Comparison of ENCODE assay signal across 8 cellular contexts in the genomic region with DNA sequence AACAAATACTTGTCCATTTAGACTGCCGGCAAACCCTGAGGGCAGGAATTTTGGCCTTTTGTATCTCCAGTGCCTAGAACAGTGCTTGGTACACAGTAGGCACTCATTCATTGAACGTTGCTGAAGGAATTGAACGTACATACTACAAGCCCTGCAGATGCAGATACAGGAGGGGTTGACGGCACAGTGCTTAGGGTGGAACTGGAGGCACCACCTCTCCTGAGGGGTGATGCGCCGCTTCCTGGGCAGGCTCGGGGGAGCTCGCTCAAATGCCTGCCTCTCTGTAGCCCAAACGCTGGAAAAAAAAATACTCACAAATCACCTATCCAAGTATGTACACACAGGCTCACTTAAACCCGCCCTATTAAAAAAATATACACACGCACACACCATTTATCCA. TPM values are rescaled to one million over a fixed set of nuclear protein-coding genes. Genes with fewer than 3 reads are reported as not detected.
DNase-seq lines count a peak whose midpoint lies in the region; ATAC-seq and TF ChIP-seq lines count a peak whose summit lies in the region.

No MANE protein-coding gene starts in this region.

- intact Hi-C loops in adrenal gland (cut with DNase I) (no loop called here), gastrocnemius medialis (cut with DNase I; ENCODE audit: low total_unique reads) (no loop called here)

- H3K9me3 ChIP-seq in adrenal gland (replicated peaks in 1 of 3) (no peaks in the 10 kb centered on the region), gastrocnemius medialis (no peaks in the 10 kb centered on the region)

- TF ChIP-seq POLR2A in adrenal gland (IDR thresholded peaks at IDR 0.05): no peak
- no peak for TF ChIP-seq POLR2A in gastrocnemius medialis (IDR thresholded peaks at IDR 0.05)

- DNase-seq in NCI-H526 treated with DMSO at 0.1 percent for 48 hours (lab: John Stamatoyannopoulos, UW) (peak; percentile 46), adrenal gland (peak in 4 of 7 donors; percentile 19 to 33 (median 22)), hepatic stellate cell (ENCODE audit: low spot score) (peak; percentile 10), gastrocnemius medialis (no peak), dedifferentiated amniotic fluid mesenchymal stem cell (ENCODE audit: extremely low spot score) (no peak)

- H3K27me3 ChIP-seq in adrenal gland: no peaks in the 10 kb centered on the region
- no peaks in the 10 kb centered on the region for H3K27me3 ChIP-seq in gastrocnemius medialis

- ATAC-seq in GM18498 (IDR thresholded peaks at IDR 0.05; ENCODE audit: unreplicated experiment) (peak; percentile 47), HG02885 (IDR thresholded peaks at IDR 0.05; ENCODE audit: poor library complexity, unreplicated experiment) (peak; percentile 50), gastrocnemius medialis (peak in 1 of 2 donors; percentile 9)

- peaks cover 8 to 16% of the 10 kb centered on the region in 2 donors for H3K4me1 ChIP-seq in adrenal gland (replicated peaks in 1 of 2)
- peaks cover 20 to 22% of the 10 kb centered on the region in 2 donors for H3K4me1 ChIP-seq in gastrocnemius medialis

- H3K36me3 ChIP-seq in adrenal gland (replicated peaks in 1 of 2) (peaks cover 0 to 6% of the 10 kb centered on the region in 2 donors), gastrocnemius medialis (no peaks in the 10 kb centered on the region)

- WGBS in adrenal gland, 4 donors: 26 to 35% (median 33%) methylated on average over 11 of the region's 11 CpGs

- H3K4me3 ChIP-seq in adrenal gland (peak overlapping the region in 2 of 4 donors; percentile 52 to 95), gastrocnemius medialis (peak overlapping the region; percentile 88 to 98 (median 94))

- TF ChIP-seq CTCF in 22Rv1 (IDR thresholded peaks at IDR 0.05) (no peak), adrenal gland (IDR thresholded peaks at IDR 0.05) (no peak), gastrocnemius medialis (IDR thresholded peaks at IDR 0.05 in 4 of 5, conservative IDR thresholded peaks at IDR 0.05 in 1 of 5) (no peak)

- in situ Hi-C loops in gastrocnemius medialis (cut with MboI; ENCODE audit: low sequenced_read_pairs in 4 of 4): loop anchor here in 1 of 4 donors (25.0 kb wide), 1 partner anchor 797 kb away; the partner anchor contains the start of gene CCDC112

- H3K27ac ChIP-seq in 22Rv1 (peak overlapping the region; percentile 81), adrenal gland (peak overlapping the region in 2 of 5 donors; percentile 92 to 98), gastrocnemius medialis (peak overlapping the region; percentile 89 to 96 (median 95))

RNA-seq across cellular contexts. Expression of gene COMMD10, which starts 0.6 kb away (rescaled TPM):
- total RNA-seq in adrenal gland: 10 to 100 TPM; 27.7 to 69.4 (median 35.0) TPM
- polyA plus RNA-seq in adrenal gland: 10 to 100 TPM; 20.0 to 49.6 (median 22.6) TPM
- 10 to 100 TPM; 10.6 to 34.6 (median 15.2) TPM for total RNA-seq in gastrocnemius medialis

RNA-seq across cellular contexts. Expression of gene ARL14EPL, which starts 52.0 kb away (rescaled TPM):
- total RNA-seq in adrenal gland (not detected), gastrocnemius medialis (under 1 TPM in 2 of 4 donors, not detected in 2; 0.11 to 0.82 TPM)
- under 1 TPM in 1 of 3 donors, not detected in 2; 0.10 TPM for polyA plus RNA-seq in adrenal gland

Comparison
In these comparisons a context has a peak if more than half of its experiments do, and no peak if none do; other contexts are left out.
1. DNase-seq: peak in NCI-H526 treated with DMSO at 0.1 percent for 48 hours (single experiment), adrenal gland (4 of 7) and hepatic stellate cell (single experiment); none in gastrocnemius medialis (0 of 2) and dedifferentiated amniotic fluid mesenchymal stem cell (single experiment).